In genomic region chr18:36329684-36330434, GRCh38 we compare ENCODE assay signal across 1 cellular context.
TF ChIP-seq lines count a peak whose summit lies in the region.

No MANE protein-coding gene starts in this region.

TF ChIP-seq in GM12878, 131 proteins besides CTCF, POLR2A, EP300 and RAD21 (continued from another document):
- TF ChIP-seq MLLT1 (IDR thresholded peaks at IDR 0.05) (peak; percentile 86), NRF1 (conservative IDR thresholded peaks at IDR 0.05; ENCODE audit: low read depth, low read length) (no peak)
